8 cellular contexts compared by ENCODE assay signal in the genomic region with DNA sequence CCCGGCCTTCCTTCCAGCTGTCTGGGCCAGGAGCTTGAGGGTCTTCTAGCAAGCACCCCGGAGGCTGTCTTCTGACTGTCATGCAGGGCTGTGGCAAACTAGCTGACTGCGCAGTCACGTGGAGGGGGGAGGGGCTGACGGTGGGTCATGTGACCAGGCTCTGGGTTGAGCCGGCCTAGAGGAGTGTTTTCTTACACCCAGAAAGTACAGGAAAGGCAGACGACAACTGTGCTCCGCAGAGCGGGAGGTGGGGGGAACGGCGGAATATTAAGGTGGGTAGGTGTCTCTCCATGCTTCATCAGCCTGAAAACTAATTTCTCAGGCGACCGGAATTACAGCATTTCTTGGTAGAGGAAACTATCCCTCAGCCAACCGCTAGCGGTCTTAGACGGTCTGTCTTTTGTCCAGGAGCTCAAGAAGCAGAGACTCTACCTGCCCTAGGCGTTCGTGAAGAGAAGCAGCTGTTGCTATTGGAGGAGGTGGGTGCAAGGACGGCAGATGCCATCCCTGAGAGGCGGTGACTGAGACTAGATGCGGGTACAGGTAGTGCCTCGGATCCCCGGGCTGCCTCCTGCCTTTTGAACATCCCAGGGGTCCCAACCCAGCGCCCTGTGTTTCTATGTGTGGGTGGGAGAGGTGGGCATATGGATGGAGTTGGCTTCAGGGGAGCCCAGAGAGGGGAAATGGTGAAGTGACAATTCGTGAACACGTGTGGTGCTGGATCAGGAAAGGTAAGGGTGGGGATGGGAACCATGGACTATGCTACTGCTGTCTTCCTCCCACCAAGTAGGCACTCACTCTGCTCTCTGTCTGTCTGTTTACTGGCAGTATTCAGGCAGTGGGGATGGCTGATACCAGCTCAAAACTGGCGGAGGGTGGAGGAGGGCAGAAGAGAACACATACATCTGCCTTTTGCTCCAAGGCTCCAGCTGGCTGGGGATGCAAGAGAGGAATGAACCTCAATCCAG. TPM values are rescaled to one million over a fixed set of nuclear protein-coding genes. Genes with fewer than 3 reads are reported as not detected.
DNase-seq lines count a peak whose midpoint lies in the region; ATAC-seq and TF ChIP-seq lines count a peak whose summit lies in the region.

No MANE protein-coding gene starts in this region.

- H3K9me3 Mint-ChIP-seq in endothelial cell (ENCODE audit: unreplicated experiment): no peaks in the 10 kb centered on the region
- peaks cover 47% of the 10 kb centered on the region for H3K9me3 Mint-ChIP-seq in mesothelial cell of epicardium

- no peak for TF ChIP-seq CTCF in endothelial cell (IDR thresholded peaks at IDR 0.05; ENCODE audit: unreplicated experiment)
- TF ChIP-seq CTCF in mesothelial cell of epicardium (IDR thresholded peaks at IDR 0.05; ENCODE audit: unreplicated experiment): no peak

- H3K27ac Mint-ChIP-seq in endothelial cell (ENCODE audit: unreplicated experiment): peak overlapping the region; percentile 86
- H3K27ac Mint-ChIP-seq in mesothelial cell of epicardium: peak overlapping the region; percentile 93

- DNase-seq in NCI-H446 treated with DMSO at 0.1 percent for 48 hours (lab: John Stamatoyannopoulos, UW) (peak; percentile 47), endothelial cell (ENCODE audit: low spot score) (peak; percentile 65), mesothelial cell of epicardium (ENCODE audit: low spot score in 2 of 2, unreplicated experiment in 2 of 2) (peak; percentile 49 to 81), cortex of kidney (lab: John Stamatoyannopoulos, UW) (no peak)
- DNase-seq in activated CD8-positive, alpha-beta memory T cell treated with anti-CD3 and anti-CD28 coated beads for 48 hours (ENCODE audit: low read depth in 2 of 3, low spot score in 2 of 3): peak; percentile 53 to 61 (median 53)
- peak; percentile 74 for DNase-seq in stimulated activated CD8-positive, alpha-beta memory T cell treated with anti-CD3 and anti-CD28 coated beads, Interleukin-15, amount 100 ng/mL, for 1 hour (ENCODE audit: low read depth)

- no peaks in the 10 kb centered on the region for H3K27me3 Mint-ChIP-seq in endothelial cell (ENCODE audit: unreplicated experiment)
- H3K27me3 Mint-ChIP-seq in mesothelial cell of epicardium (ENCODE audit: low read depth): no peaks in the 10 kb centered on the region

- peak; percentile 93 for ATAC-seq in GM18858 (IDR thresholded peaks at IDR 0.05; ENCODE audit: unreplicated experiment)
- ATAC-seq in HG03045 (IDR thresholded peaks at IDR 0.05; ENCODE audit: unreplicated experiment): peak; percentile 98

- H3K4me1 Mint-ChIP-seq in endothelial cell (ENCODE audit: unreplicated experiment) (peaks cover 2% of the 10 kb centered on the region), mesothelial cell of epicardium (peaks cover 9% of the 10 kb centered on the region)

- H3K36me3 Mint-ChIP-seq in endothelial cell (ENCODE audit: low read depth, unreplicated experiment) (no peaks in the 10 kb centered on the region), mesothelial cell of epicardium (peaks cover 15% of the 10 kb centered on the region)

- H3K4me3 Mint-ChIP-seq in endothelial cell (ENCODE audit: unreplicated experiment) (peak overlapping the region; percentile 92), mesothelial cell of epicardium (peak overlapping the region; percentile 85)

RNA-seq across cellular contexts. Expression of a gene that starts 8.8 kb away (rescaled TPM):
- total RNA-seq in endothelial cell (ENCODE audit: unreplicated experiment): 3.9 TPM
- total RNA-seq in mesothelial cell of epicardium: 8.8 to 10.0 TPM (median 9.6 TPM) in 3 replicates

RNA-seq across cellular contexts. Expression of a gene that starts 52.2 kb away (rescaled TPM):
- total RNA-seq in endothelial cell (ENCODE audit: unreplicated experiment) (17.3 TPM), mesothelial cell of epicardium (22.5 to 25.7 TPM (median 23.5 TPM) in 3 replicates)
